8 cellular contexts compared by ENCODE assay signal in genomic region chr17:44533533-44534246, GRCh38. TPM values are rescaled to one million over a fixed set of nuclear protein-coding genes. Genes with fewer than 3 reads are reported as not detected.
DNase-seq lines count a peak whose midpoint lies in the region; ATAC-seq and TF ChIP-seq lines count a peak whose summit lies in the region.

No MANE protein-coding gene starts in this region.

- WGBS in endodermal cell (ENCODE audit: insufficient coverage in 1 of 2, insufficient read length in 1 of 2), 2 experiments = 29 to 49% methylated on average over 11 to 21 of the region's 21 CpGs

- peak; percentile 96 for ATAC-seq in activated CD8-positive, alpha-beta memory T cell treated with anti-CD3 and anti-CD28 coated beads, Interleukin-2, amount 10 ng/mL, durations not matched to agents 7 days and 5 days
- ATAC-seq in GM21619 (IDR thresholded peaks at IDR 0.05; ENCODE audit: unreplicated experiment) = no peak

- CTCF ChIA-PET in activated CD8-positive, alpha-beta memory T cell treated with anti-CD3 and anti-CD28 coated beads, Interleukin-2, amount 10 ng/mL, durations not matched to agents 7 days and 5 days (lab: Charles Lee) = interaction anchor here (0.7 to 4.2 kb wide), 24 partner anchors 10 to 334 kb away, joined by 3 to 24 read pairs (median 4); partner anchors contain the start of genes CCDC43 and MEIOC

- no peak overlapping the region for H3K27ac Mint-ChIP-seq in activated CD8-positive, alpha-beta memory T cell treated with anti-CD3 and anti-CD28 coated beads, Interleukin-2, amount 10 ng/mL, durations not matched to agents 7 days and 5 days
- peak overlapping the region; percentile 33 for H3K27ac Mint-ChIP-seq in endodermal cell

- H3K4me3 ChIP-seq in endodermal cell (ENCODE audit: low read length) = no peak overlapping the region

- H3K27me3 Mint-ChIP-seq in activated CD8-positive, alpha-beta memory T cell treated with anti-CD3 and anti-CD28 coated beads, Interleukin-2, amount 10 ng/mL, durations not matched to agents 7 days and 5 days = peaks cover 8% of the 10 kb centered on the region
- H3K27me3 Mint-ChIP-seq in endodermal cell (ENCODE audit: insufficient read depth) = peaks cover 29% of the 10 kb centered on the region

- H3K27ac ChIP-seq in endodermal cell (ENCODE audit: low read depth, low read length) = peak overlapping the region; percentile 72

- peaks cover 7% of the 10 kb centered on the region for H3K4me1 Mint-ChIP-seq in activated CD8-positive, alpha-beta memory T cell treated with anti-CD3 and anti-CD28 coated beads, Interleukin-2, amount 10 ng/mL, durations not matched to agents 7 days and 5 days
- H3K4me1 Mint-ChIP-seq in endodermal cell = peaks cover 18% of the 10 kb centered on the region

- H3K9me3 Mint-ChIP-seq in activated CD8-positive, alpha-beta memory T cell treated with anti-CD3 and anti-CD28 coated beads, Interleukin-2, amount 10 ng/mL, durations not matched to agents 7 days and 5 days (ENCODE audit: low read depth) = no peaks in the 10 kb centered on the region
- peaks cover 4% of the 10 kb centered on the region for H3K9me3 Mint-ChIP-seq in endodermal cell

- peaks cover 8% of the 10 kb centered on the region for H3K4me1 ChIP-seq in endodermal cell (ENCODE audit: control insufficient read depth, insufficient read depth, low read length)

- no peaks in the 10 kb centered on the region for H3K36me3 ChIP-seq in endodermal cell (ENCODE audit: control insufficient read depth, insufficient read depth, low read length)

- no peak overlapping the region for H3K4me3 Mint-ChIP-seq in activated CD8-positive, alpha-beta memory T cell treated with anti-CD3 and anti-CD28 coated beads, Interleukin-2, amount 10 ng/mL, durations not matched to agents 7 days and 5 days
- no peak overlapping the region for H3K4me3 Mint-ChIP-seq in endodermal cell

- no peak overlapping the region for H3K9ac ChIP-seq in endodermal cell (ENCODE audit: extremely low read depth, low read length, poor library complexity, severe bottlenecking)

- no peaks in the 10 kb centered on the region for H3K9me3 ChIP-seq in endodermal cell (ENCODE audit: control insufficient read depth, low read length)

- H3K27me3 ChIP-seq in endodermal cell (ENCODE audit: control insufficient read depth, insufficient read depth, low read length, poor library complexity, severe bottlenecking) = no peaks in the 10 kb centered on the region

- peak; percentile 98 for DNase-seq in D341Med (ENCODE audit: low spot score)
- peak; percentile 98 for DNase-seq in HuH-7 (ENCODE audit: low spot score)
- peak; percentile 76 for DNase-seq in NOMO-1 treated with dmso at 0.1 percent for 144 hours (lab: John Stamatoyannopoulos, UW; ENCODE audit: unreplicated experiment)
- peak; percentile 90 for DNase-seq in activated CD8-positive, alpha-beta memory T cell treated with anti-CD3 and anti-CD28 coated beads, Interleukin-2, amount 10 ng/mL, durations not matched to agents 7 days and 5 days
- peak; percentile 100 for DNase-seq in endodermal cell
- peak; percentile 45 for DNase-seq in middle frontal gyrus (ENCODE audit: extremely low spot score, low spot score)
- DNase-seq in stimulated activated CD8-positive, alpha-beta memory T cell treated with anti-CD3 and anti-CD28 coated beads, Interleukin-2, amount 100 ng/mL, for 1 hour (ENCODE audit: low read depth in 2 of 2) = peak; percentile 67 to 75

- no peaks in the 10 kb centered on the region for H3K36me3 Mint-ChIP-seq in activated CD8-positive, alpha-beta memory T cell treated with anti-CD3 and anti-CD28 coated beads, Interleukin-2, amount 10 ng/mL, durations not matched to agents 7 days and 5 days
- no peaks in the 10 kb centered on the region for H3K36me3 Mint-ChIP-seq in endodermal cell (ENCODE audit: low read depth)

- peak; percentile 98 for TF ChIP-seq CTCF in endodermal cell (conservative IDR thresholded peaks at IDR 0.05)

RNA-seq across cellular contexts. Expression of gene FZD2, which starts 23.6 kb away (rescaled TPM):
- under 1 TPM in 1 of 2 experiments, not detected in 1; 0.30 TPM for total RNA-seq in activated CD8-positive, alpha-beta memory T cell treated with anti-CD3 and anti-CD28 coated beads, Interleukin-2, amount 10 ng/mL, durations not matched to agents 7 days and 5 days
- 10 to 100 TPM; 20.6 to 21.9 TPM for total RNA-seq in endodermal cell
- polyA plus RNA-seq in endodermal cell (2013, experiment 1 of 2) = 65.2 TPM
- 64.6 TPM for polyA plus RNA-seq in endodermal cell (2013, experiment 2 of 2)

RNA-seq across cellular contexts. Expression of gene GPATCH8, which starts 30.5 kb away (rescaled TPM):
- 10 to 100 TPM; 46.1 to 51.6 TPM for total RNA-seq in activated CD8-positive, alpha-beta memory T cell treated with anti-CD3 and anti-CD28 coated beads, Interleukin-2, amount 10 ng/mL, durations not matched to agents 7 days and 5 days
- 10 to 100 TPM; 49.9 to 55.2 TPM for total RNA-seq in endodermal cell
- 33.0 TPM for polyA plus RNA-seq in endodermal cell (2013, experiment 1 of 2)
- polyA plus RNA-seq in endodermal cell (2013, experiment 2 of 2) = 31.2 TPM

Comparison
In these comparisons a context has a peak if more than half of its experiments do, and no peak if none do; other contexts are left out.
1. DNase-seq: peak in every context shown above with its lines; median percentile 100 in endodermal cell; 98 in D341Med; 98 in HuH-7; 90 in activated CD8-positive, alpha-beta memory T cell treated with anti-CD3 and anti-CD28 coated beads, Interleukin-2, amount 10 ng/mL, durations not matched to agents 7 days and 5 days; 76 in NOMO-1 treated with dmso at 0.1 percent for 144 hours; 71 in stimulated activated CD8-positive, alpha-beta memory T cell treated with anti-CD3 and anti-CD28 coated beads, Interleukin-2, amount 100 ng/mL, for 1 hour; 45 in middle frontal gyrus.
2. RNA of gene FZD2, which starts 23.6 kb away (total RNA-seq): 20.6 to 21.9 TPM in endodermal cell; 0.30 TPM in activated CD8-positive, alpha-beta memory T cell treated with anti-CD3 and anti-CD28 coated beads, Interleukin-2, amount 10 ng/mL, durations not matched to agents 7 days and 5 days; every median in the first group is over 10 times any median in the second.